Comparison of ENCODE assay signal across 10 cellular contexts in genomic region chr7:76509931-76510877, GRCh38. TPM values are rescaled to one million over a fixed set of nuclear protein-coding genes. Genes with fewer than 3 reads are reported as not detected.
A peak's percentile ranks its signal among the peaks of the same experiment; 100 is the strongest.
DNase-seq lines count a peak whose midpoint lies in the region; ATAC-seq lines count a peak whose summit lies in the region.
"Had no signal": no experiment of that assay in that cellular context is flagged by ENCODE, and none has a peak within 500 bp of the region (broad histone marks: within the 10 kb centered on the region; RNA-seq: fewer than 3 reads in every experiment).

UPK3B (plus strand) TSS chr7:76510552; CDS start chr7:76510653, 101 bp downstream.

- DNase-seq in NCI-H2171 treated with DMSO at 0.1 percent for 48 hours (lab: John Stamatoyannopoulos, UW) (peak; percentile 27), NCI-H2171 (lab: John Stamatoyannopoulos, UW) (no peak), ecto neural progenitor cell (ENCODE audit: low spot score) (peak; percentile 58), trophoblast cell (peak in 1 of 2 donors; percentile 25), HUDEP-2 (lab: John Stamatoyannopoulos, UW; ENCODE audit: unreplicated experiment in 76 of 76) (no peak)
- DNase-seq: NCI-H2081, uterus had no signal

- H3K4me2 ChIP-seq in trophoblast cell (ENCODE audit: low read length): peak within 1 kb of the TSS; percentile 13

- 52% methylated on average over 17 of the region's 20 CpGs for WGBS in HUES64
- no CpG with 5 or more reads among the region's 20 CpGs for WGBS in trophoblast cell (ENCODE audit: extremely low coverage, insufficient coverage, insufficient read length)

- H3K36me3 ChIP-seq in HUES64 (ENCODE audit: insufficient read depth, low read length) (peaks cover 14% of the 10 kb centered on the region; the same call in 1 of the 2 replicates), trophoblast cell (ENCODE audit: control insufficient read depth in 1 of 2, insufficient read depth in 2 of 2, low read length in 2 of 2) (peaks cover 5 to 11% of the 10 kb centered on the region in 2 experiments)
- H3K36me3 ChIP-seq: uterus had no signal

- no peak within 1 kb of the TSS for H2BK12ac ChIP-seq in trophoblast cell (ENCODE audit: low read length)

- H2BK120ac ChIP-seq in trophoblast cell (ENCODE audit: insufficient read depth, low read length, poor library complexity): no peak within 1 kb of the TSS

- no peaks in the 10 kb centered on the region for H3K27me3 ChIP-seq in HUES64 (ENCODE audit: insufficient read depth, low read length)
- H3K27me3 ChIP-seq in trophoblast cell (ENCODE audit: insufficient read depth, low read length): no peaks in the 10 kb centered on the region
- H3K27me3 ChIP-seq: uterus had no signal

- H3K9ac ChIP-seq in HUES64 (ENCODE audit: low read depth, low read length) (peak within 1 kb of the TSS; percentile 53; the same call in 1 of the 2 replicates), trophoblast cell (ENCODE audit: low read length) (no peak within 1 kb of the TSS)

- no peak within 1 kb of the TSS for H2AFZ ChIP-seq in trophoblast cell (ENCODE audit: insufficient read depth, low read length, poor library complexity)

- no peak for ATAC-seq in HG03025 (IDR thresholded peaks at IDR 0.05; ENCODE audit: low FRiP score, unreplicated experiment)
- ATAC-seq in GM18520 (IDR thresholded peaks at IDR 0.05; ENCODE audit: unreplicated experiment): no peak

- H3K79me1 ChIP-seq in trophoblast cell (ENCODE audit: low read length): peaks cover 2% of the 10 kb centered on the region

- H3K18ac ChIP-seq in trophoblast cell (ENCODE audit: low read length): no peak within 1 kb of the TSS

- H4K8ac ChIP-seq in trophoblast cell (ENCODE audit: low read depth, low read length): no peak within 1 kb of the TSS

- H4K91ac ChIP-seq in trophoblast cell (ENCODE audit: low read depth, low read length): no peak within 1 kb of the TSS

- no peak within 1 kb of the TSS for H2AK5ac ChIP-seq in trophoblast cell (ENCODE audit: low read length)

- H3K4ac ChIP-seq in trophoblast cell (ENCODE audit: low read depth, low read length): no peak within 1 kb of the TSS

- H3K9me3 ChIP-seq in HUES64 (ENCODE audit: insufficient read depth, low read depth, low read length) (no peaks in the 10 kb centered on the region), trophoblast cell (ENCODE audit: insufficient read depth, low read depth, low read length) (no peaks in the 10 kb centered on the region)
- H3K9me3 ChIP-seq: uterus had no signal

- no peak within 1 kb of the TSS for H3K23ac ChIP-seq in trophoblast cell (ENCODE audit: low read length)

- H2BK5ac ChIP-seq in trophoblast cell (ENCODE audit: low read depth, low read length, poor library complexity): no peak within 1 kb of the TSS

- H3K4me1 ChIP-seq in HUES64 (ENCODE audit: insufficient read depth, low read length): peaks cover 10% of the 10 kb centered on the region
- peaks cover 13 to 14% of the 10 kb centered on the region in 2 experiments for H3K4me1 ChIP-seq in trophoblast cell (ENCODE audit: control insufficient read depth in 1 of 2, insufficient read depth in 2 of 2, low read length in 2 of 2)

- H3K4me3 ChIP-seq in HUES64 (ENCODE audit: low read length) (no peak within 1 kb of the TSS), trophoblast cell (ENCODE audit: low read depth, low read length) (no peak within 1 kb of the TSS)
- H3K4me3 ChIP-seq: uterus had no signal

- no peaks in the 10 kb centered on the region for H3K79me2 ChIP-seq in trophoblast cell (ENCODE audit: control insufficient read depth, insufficient read depth, low read length, poor library complexity)

- H3K14ac ChIP-seq in trophoblast cell (ENCODE audit: low read length): no peak within 1 kb of the TSS

- no peak within 1 kb of the TSS for H4K12ac ChIP-seq in trophoblast cell (ENCODE audit: low read depth, low read length)

- H3K27ac ChIP-seq in HUES64 (ENCODE audit: low read depth, low read length): peak within 1 kb of the TSS; percentile 79
- H3K27ac ChIP-seq in trophoblast cell (ENCODE audit: low read depth, low read length): no peak within 1 kb of the TSS
- H3K27ac ChIP-seq: uterus had no signal

RNA-seq across cellular contexts. Expression of gene UPK3B, which starts in this region (rescaled TPM):
- polyA plus RNA-seq in HUES64 (2013, experiment 1 of 2): 1.3 TPM
- polyA plus RNA-seq in HUES64 (2013, experiment 2 of 2): 0.82 TPM
- 0.69 and 0.89 TPM in 2 replicates for polyA plus RNA-seq in trophoblast cell (2013)

Comparison
In these comparisons a context has a peak if more than half of its experiments do, and no peak if none do; other contexts are left out.
1. DNase-seq: peak in NCI-H2171 treated with DMSO at 0.1 percent for 48 hours (single experiment) and ecto neural progenitor cell (single experiment); none in NCI-H2171 (single experiment) and HUDEP-2 (0 of 76).